Comparison of ENCODE assay signal across 8 cellular contexts in genomic region chr5:55600536-55601208, GRCh38.
DNase-seq lines count a peak whose midpoint lies in the region; ATAC-seq, FAIRE-seq and TF ChIP-seq lines count a peak whose summit lies in the region.

No MANE protein-coding gene starts in this region.

- H3F3A ChIP-seq in GM23248 (ENCODE audit: insufficient read depth), result peaks cover 75% of the 10 kb centered on the region

- no peaks in the 10 kb centered on the region for H3K79me2 ChIP-seq in GM23248 (ENCODE audit: insufficient read depth)

- peak overlapping the region; percentile 86 for H3K27ac Mint-ChIP-seq in activated CD8-positive, alpha-beta T cell treated with anti-CD3 and anti-CD28 coated beads, Interleukin-2, amount 10 ng/mL, durations not matched to agents 7 days and 5 days

- H3K9me3 ChIP-seq in GM23248 (ENCODE audit: low read depth) (no peaks in the 10 kb centered on the region), kidney (ENCODE audit: control insufficient read depth in 1 of 2, low read length in 2 of 2) (no peaks in the 10 kb centered on the region), testis (no peaks in the 10 kb centered on the region)

- POLR2A ChIA-PET in activated CD8-positive, alpha-beta T cell treated with anti-CD3 and anti-CD28 coated beads, Interleukin-2, amount 10 ng/mL, durations not matched to agents 7 days and 5 days (lab: Charles Lee), result interaction anchor here (1.0 to 1.4 kb wide), 2 partner anchors 10 to 66 kb away, joined by 3 to 4 read pairs; partner anchors contain the start of gene PLPP1

- H3K9me2 ChIP-seq in GM23248 (ENCODE audit: insufficient read depth), result no peaks in the 10 kb centered on the region

- peaks cover 41% of the 10 kb centered on the region for H3K4me1 Mint-ChIP-seq in activated CD8-positive, alpha-beta T cell treated with anti-CD3 and anti-CD28 coated beads, Interleukin-2, amount 10 ng/mL, durations not matched to agents 7 days and 5 days (ENCODE audit: low read depth)

- 3 to 4% methylated on average over 6 of the region's 6 CpGs for WGBS in GM23248 (ENCODE audit: low coverage in 1 of 2, low lambda C conversion rate in 2 of 2, missing lambda C conversion rate in 2 of 2), 2 experiments
- WGBS in testis, 2 donors, result 41 to 45% methylated on average over 6 of the region's 6 CpGs
- 12 to 14% methylated on average over 6 of the region's 6 CpGs for WGBS in lower leg skin, 2 donors

- no peaks in the 10 kb centered on the region for H3K9me3 Mint-ChIP-seq in activated CD8-positive, alpha-beta T cell treated with anti-CD3 and anti-CD28 coated beads, Interleukin-2, amount 10 ng/mL, durations not matched to agents 7 days and 5 days (ENCODE audit: insufficient read depth)

- no peaks in the 10 kb centered on the region for H3K27me3 Mint-ChIP-seq in activated CD8-positive, alpha-beta T cell treated with anti-CD3 and anti-CD28 coated beads, Interleukin-2, amount 10 ng/mL, durations not matched to agents 7 days and 5 days (ENCODE audit: low read depth)

- no peak for TF ChIP-seq CTCF in 22Rv1 (IDR thresholded peaks at IDR 0.05)
- TF ChIP-seq CTCF in kidney (IDR thresholded peaks at IDR 0.05; ENCODE audit: borderline replicate concordance, extremely low read depth, insufficient read depth), result no peak
- no peak for TF ChIP-seq CTCF in testis (IDR thresholded peaks at IDR 0.05)
- no peak for TF ChIP-seq CTCF in omental fat pad (IDR thresholded peaks at IDR 0.05)
- no peak for TF ChIP-seq CTCF in lower leg skin (IDR thresholded peaks at IDR 0.05)

- peak overlapping the region; percentile 48 for H3K27ac ChIP-seq in 22Rv1
- H3K27ac ChIP-seq in GM23248, result peak overlapping the region; percentile 99
- peak overlapping the region; percentile 78 to 84 for H3K27ac ChIP-seq in kidney (ENCODE audit: low read depth in 2 of 2, low read length in 2 of 2)
- H3K27ac ChIP-seq in testis, result peak overlapping the region; percentile 10 to 81

- H3K36me3 ChIP-seq in GM23248 (ENCODE audit: low read depth), result no peaks in the 10 kb centered on the region
- no peaks in the 10 kb centered on the region for H3K36me3 ChIP-seq in kidney (ENCODE audit: control insufficient read depth in 1 of 2, insufficient read depth in 2 of 2, low read length in 2 of 2)
- no peaks in the 10 kb centered on the region for H3K36me3 ChIP-seq in testis (ENCODE audit: low read depth, missing control alignments)

- intact Hi-C loops in kidney (cut with DNase I) (no loop called here), testis (cut with DNase I; ENCODE audit: low total_unique reads) (no loop called here), lower leg skin (cut with DNase I; ENCODE audit: low total_unique reads) (no loop called here)

- ATAC-seq in activated CD8-positive, alpha-beta T cell treated with anti-CD3 and anti-CD28 coated beads, Interleukin-2, amount 10 ng/mL, durations not matched to agents 7 days and 5 days, result peak; percentile 77
- ATAC-seq in omental fat pad (ENCODE audit: low FRiP score), result no peak

- DNase-seq in GM23248, result peak; percentile 86
- DNase-seq in activated CD8-positive, alpha-beta T cell treated with anti-CD3 and anti-CD28 coated beads, Interleukin-2, amount 10 ng/mL, durations not matched to agents 7 days and 5 days, result peak; percentile 37
- no peak for DNase-seq in kidney
- DNase-seq in testis, result no peak
- no peak for DNase-seq in omental fat pad (ENCODE audit: low spot score)
- DNase-seq in NCI-H1694 treated with DMSO at 0.1 percent for 48 hours (lab: John Stamatoyannopoulos, UW), result no peak
- no peak for DNase-seq in lower leg skin (ENCODE audit: low spot score in 2 of 2)

- peak overlapping the region; percentile 89 for H3K9ac ChIP-seq in GM23248
- peak overlapping the region in 1 of 2 donors; percentile 13 for H3K9ac ChIP-seq in kidney (ENCODE audit: low read length in 2 of 2)

- no peaks in the 10 kb centered on the region for H4K20me1 ChIP-seq in GM23248 (ENCODE audit: insufficient read depth)

- H3K36me3 Mint-ChIP-seq in activated CD8-positive, alpha-beta T cell treated with anti-CD3 and anti-CD28 coated beads, Interleukin-2, amount 10 ng/mL, durations not matched to agents 7 days and 5 days (ENCODE audit: low read depth), result no peaks in the 10 kb centered on the region

- H2AFZ ChIP-seq in GM23248, result peak overlapping the region; percentile 66

- H3K4me1 ChIP-seq in GM23248 (ENCODE audit: insufficient read depth) (peaks cover 78% of the 10 kb centered on the region), kidney (ENCODE audit: control insufficient read depth in 1 of 2, insufficient read depth in 1 of 2, low read depth in 1 of 2, low read length in 2 of 2) (peaks cover 13% of the 10 kb centered on the region in 2 donors), testis (peaks cover 33% of the 10 kb centered on the region)

- in situ Hi-C loops in GM23248 (cut with MboI), result no loop called here

- H3K27me3 ChIP-seq in GM23248 (replicated peaks; ENCODE audit: insufficient read depth) (no peaks in the 10 kb centered on the region), testis (no peaks in the 10 kb centered on the region)

- no peak for TF ChIP-seq POLR2A in testis (IDR thresholded peaks at IDR 0.05)
- no peak for TF ChIP-seq POLR2A in lower leg skin (IDR thresholded peaks at IDR 0.05)

- H3K4me2 ChIP-seq in GM23248 (ENCODE audit: unreplicated experiment), result peak overlapping the region; percentile 72

- peak overlapping the region; percentile 61 for H3K4me3 Mint-ChIP-seq in activated CD8-positive, alpha-beta T cell treated with anti-CD3 and anti-CD28 coated beads, Interleukin-2, amount 10 ng/mL, durations not matched to agents 7 days and 5 days

- H3K4me3 ChIP-seq in GM23248 (peak overlapping the region; percentile 60), kidney (ENCODE audit: low read length in 2 of 2) (no peak overlapping the region), testis (no peak overlapping the region), lower leg skin (ENCODE audit: low read depth, poor library complexity, severe bottlenecking) (no peak overlapping the region)

- CTCF ChIA-PET in activated CD8-positive, alpha-beta T cell treated with anti-CD3 and anti-CD28 coated beads, Interleukin-2, amount 10 ng/mL, durations not matched to agents 7 days and 5 days (lab: Charles Lee), result interaction anchor here (1.1 to 1.2 kb wide), 2 partner anchors 35 to 60 kb away, joined by 3 to 4 read pairs; no protein-coding TSS in a partner anchor

- no peak for FAIRE-seq in kidney (lab: Jason Lieb, UNC)

Comparison
In these comparisons a context has a peak if more than half of its experiments do, and no peak if none do; other contexts are left out.
1. H3K27ac ChIP-seq: peak in every context shown above with its lines; median percentile 99 in GM23248; 81 in kidney; 48 in 22Rv1; 46 in testis.
2. DNase-seq: peak in GM23248 (single experiment) and activated CD8-positive, alpha-beta T cell treated with anti-CD3 and anti-CD28 coated beads, Interleukin-2, amount 10 ng/mL, durations not matched to agents 7 days and 5 days (single experiment); none in kidney (single experiment), testis (single experiment), omental fat pad (single experiment), NCI-H1694 treated with DMSO at 0.1 percent for 48 hours (single experiment) and lower leg skin (0 of 2).